In genomic region chr2:120223034-120223912, GRCh38 we compare ENCODE assay signal across 8 cellular contexts. TPM values are rescaled to one million over a fixed set of nuclear protein-coding genes. Genes with fewer than 3 reads are reported as not detected.
DNase-seq lines count a peak whose midpoint lies in the region; ATAC-seq, FAIRE-seq and TF ChIP-seq lines count a peak whose summit lies in the region.

TSS of gene TMEM185B (minus strand) at chr2:120223400. CDS start at chr2:120222976, 424 bp downstream.

- peaks cover 14% of the 10 kb centered on the region for H3K9me3 Mint-ChIP-seq in nephron
- peaks cover 5 to 8% of the 10 kb centered on the region in 2 donors for H3K9me3 Mint-ChIP-seq in stimulated activated naive CD8-positive, alpha-beta T cell treated with anti-CD3 and anti-CD28 coated beads, Interleukin-15, amount 100 ng/mL, for 72 hours

- peaks cover 15% of the 10 kb centered on the region for H3K4me1 Mint-ChIP-seq in nephron
- peaks cover 78% of the 10 kb centered on the region for H3K4me1 Mint-ChIP-seq in stimulated activated naive CD8-positive, alpha-beta T cell treated with anti-CD3 and anti-CD28 coated beads, Interleukin-15, amount 100 ng/mL, for 72 hours

- H3K4me3 Mint-ChIP-seq in nephron: peak within 1 kb of the TSS; percentile 84 to 89 (median 86)
- H3K4me3 Mint-ChIP-seq in stimulated activated naive CD8-positive, alpha-beta T cell treated with anti-CD3 and anti-CD28 coated beads, Interleukin-15, amount 100 ng/mL, for 72 hours: peak within 1 kb of the TSS; percentile 84 to 90

- peaks cover 38% of the 10 kb centered on the region for H3K36me3 Mint-ChIP-seq in nephron (ENCODE audit: low read depth)

- peaks cover 36% of the 10 kb centered on the region for H3K27me3 Mint-ChIP-seq in nephron (ENCODE audit: low read depth)
- H3K27me3 Mint-ChIP-seq in stimulated activated naive CD8-positive, alpha-beta T cell treated with anti-CD3 and anti-CD28 coated beads, Interleukin-15, amount 100 ng/mL, for 72 hours: no peaks in the 10 kb centered on the region

- TF ChIP-seq CTCF in nephron (IDR thresholded peaks at IDR 0.05; ENCODE audit: unreplicated experiment in 3 of 3): peak in 2 of 3 experiments; percentile 41 to 47

- DNase-seq in Daoy (ENCODE audit: low read depth): peak; percentile 89
- DNase-seq in KG1 (lab: John Stamatoyannopoulos, UW): peak; percentile 24
- peak; percentile 75 for DNase-seq in RCC 7860 (ENCODE audit: low spot score)
- DNase-seq in activated T-helper 1 cell treated with anti-CD3 and anti-CD28 coated beads, Interleukin-2, amount 50 U/mL, for 16 hours (ENCODE audit: low read depth in 1 of 2, low spot score in 1 of 2): peak; percentile 79 to 80
- peak; percentile 73 for DNase-seq in fibroblast of peridontal ligament (ENCODE audit: extremely low read depth)
- DNase-seq in stimulated activated naive CD8-positive, alpha-beta T cell treated with anti-CD3 and anti-CD28 coated beads, Interleukin-15, amount 100 ng/mL, for 72 hours: peak; percentile 87 to 89

- peak within 1 kb of the TSS in 2 of 3 experiments; percentile 80 to 81 for H3K27ac Mint-ChIP-seq in nephron
- H3K27ac Mint-ChIP-seq in stimulated activated naive CD8-positive, alpha-beta T cell treated with anti-CD3 and anti-CD28 coated beads, Interleukin-15, amount 100 ng/mL, for 72 hours: peak within 1 kb of the TSS; percentile 89 to 97

- ATAC-seq in GM21737 (IDR thresholded peaks at IDR 0.05; ENCODE audit: unreplicated experiment): peak; percentile 85
- ATAC-seq in stimulated activated naive CD8-positive, alpha-beta T cell treated with anti-CD3 and anti-CD28 coated beads, Interleukin-15, amount 100 ng/mL, for 72 hours: peak; percentile 88

- no peak for FAIRE-seq in RCC 7860 (lab: Jason Lieb, UNC)

RNA-seq across cellular contexts. Expression of gene TMEM185B, which starts in this region (rescaled TPM):
- 23.7 and 23.8 TPM in 2 replicates for total RNA-seq in Daoy (2014; rRNA removed; shearing (Covaris generic))

Comparison
In these comparisons a context has a peak if more than half of its experiments do, and no peak if none do; other contexts are left out.
1. Peak in every context shown above with its lines: DNase-seq and ATAC-seq.
2. DNase-seq: peak in every context shown above with its lines; median percentile 89 in Daoy; 88 in stimulated activated naive CD8-positive, alpha-beta T cell treated with anti-CD3 and anti-CD28 coated beads, Interleukin-15, amount 100 ng/mL, for 72 hours; 80 in activated T-helper 1 cell treated with anti-CD3 and anti-CD28 coated beads, Interleukin-2, amount 50 U/mL, for 16 hours; 75 in RCC 7860; 73 in fibroblast of peridontal ligament; 24 in KG1.